ENCODE assay signal across 31 cellular contexts in genomic region chr4:27215421-27215820, GRCh38.
"Had no signal": no experiment of that assay in that cellular context is flagged by ENCODE, and none has a peak within 500 bp of the region (broad histone marks: within the 10 kb centered on the region; RNA-seq: fewer than 3 reads in every experiment).

No MANE protein-coding gene starts in this region.

- H3K4me2 ChIP-seq: hepatocyte had no signal

- H3K36me3 ChIP-seq: adrenal gland, brain microvascular endothelial cell, gastroesophageal sphincter, heart right ventricle had no signal

- H3K27ac ChIP-seq: adrenal gland, brain microvascular endothelial cell, coronary artery, dorsolateral prefrontal cortex, foreskin keratinocyte, gastroesophageal sphincter, heart right ventricle, hepatocyte, VCaP had no signal

- ATAC-seq: activated CD4-positive, CD25-positive, alpha-beta regulatory T cell treated with anti-CD3 and anti-CD28 coated beads, Interleukin-2, amount 50 U/mL, for 24 hours; activated CD8-positive, alpha-beta T cell treated with anti-CD3 and anti-CD28 coated beads for 36 hours; activated naive CD8-positive, alpha-beta T cell treated with anti-CD3 and anti-CD28 coated beads, Interleukin-2, amount 50 U/mL, for 24 hours; activated T-cell treated with anti-CD3 and anti-CD28 coated beads, Interleukin-2, amount 50 U/mL, for 4 hours; activated T-helper 17 cell treated with anti-CD3 and anti-CD28 coated beads, Interleukin-2, amount 50 U/mL, for 72 hours; esophagus mucosa; foreskin keratinocyte; gastroesophageal sphincter had no signal

- FAIRE-seq: astrocyte, bronchial epithelial cell, TTC549 had no signal

- H3K79me2 ChIP-seq: hepatocyte had no signal

- H3K27me3 ChIP-seq: adrenal gland, brain microvascular endothelial cell, dorsolateral prefrontal cortex, foreskin keratinocyte, gastroesophageal sphincter, heart right ventricle, hepatocyte had no signal

- H3K4me1 ChIP-seq: adrenal gland, gastroesophageal sphincter had no signal

- H3K4me3 ChIP-seq: adrenal gland, coronary artery, dorsolateral prefrontal cortex, gastroesophageal sphincter, heart right ventricle, hepatocyte had no signal

- H2AFZ ChIP-seq: hepatocyte had no signal

- H3K9me3 ChIP-seq: adrenal gland, gastroesophageal sphincter had no signal

- DNase-seq: activated B cell treated with CpG ODN at 0.5 μM for 24 hours; activated CD4-positive, alpha-beta T cell treated with anti-CD3 and anti-CD28 coated beads for 48 hours; activated CD4-positive, alpha-beta T cell treated with anti-CD3 and anti-CD28 coated beads, Interleukin-2, amount 50 U/mL, for 1 hour; activated CD4-positive, alpha-beta T cell treated with anti-CD3 and anti-CD28 coated beads, Interleukin-2, amount 50 U/mL, for 48 hours; activated CD8-positive, alpha-beta memory T cell treated with anti-CD3 and anti-CD28 coated beads for 24 hours; activated CD8-positive, alpha-beta T cell treated with anti-CD3 and anti-CD28 coated beads for 36 hours; activated effector memory CD4-positive, alpha-beta T cell treated with Interleukin-2 at 50 U/mL for 16 hours; activated gamma-delta T cell treated with Interleukin-2 at 50 U/mL for 16 hours; activated naive CD4-positive, alpha-beta T cell treated with anti-CD3 and anti-CD28 coated beads for 36 hours; activated naive CD8-positive, alpha-beta T cell treated with anti-CD3 and anti-CD28 coated beads for 36 hours; activated naive CD8-positive, alpha-beta T cell treated with anti-CD3 and anti-CD28 coated beads, Interleukin-2, amount 50 U/mL, for 24 hours; activated T-cell treated with anti-CD3 and anti-CD28 coated beads, Interleukin-2, amount 50 U/mL, for 4 hours; adrenal gland; amygdala; brain microvascular endothelial cell; dorsolateral prefrontal cortex; effector memory CD4-positive, alpha-beta T cell; endodermal cell; foreskin keratinocyte; heart right ventricle; T-helper 2 cell had no signal
